Comparison of ENCODE assay signal across 8 cellular contexts in the genomic region with DNA sequence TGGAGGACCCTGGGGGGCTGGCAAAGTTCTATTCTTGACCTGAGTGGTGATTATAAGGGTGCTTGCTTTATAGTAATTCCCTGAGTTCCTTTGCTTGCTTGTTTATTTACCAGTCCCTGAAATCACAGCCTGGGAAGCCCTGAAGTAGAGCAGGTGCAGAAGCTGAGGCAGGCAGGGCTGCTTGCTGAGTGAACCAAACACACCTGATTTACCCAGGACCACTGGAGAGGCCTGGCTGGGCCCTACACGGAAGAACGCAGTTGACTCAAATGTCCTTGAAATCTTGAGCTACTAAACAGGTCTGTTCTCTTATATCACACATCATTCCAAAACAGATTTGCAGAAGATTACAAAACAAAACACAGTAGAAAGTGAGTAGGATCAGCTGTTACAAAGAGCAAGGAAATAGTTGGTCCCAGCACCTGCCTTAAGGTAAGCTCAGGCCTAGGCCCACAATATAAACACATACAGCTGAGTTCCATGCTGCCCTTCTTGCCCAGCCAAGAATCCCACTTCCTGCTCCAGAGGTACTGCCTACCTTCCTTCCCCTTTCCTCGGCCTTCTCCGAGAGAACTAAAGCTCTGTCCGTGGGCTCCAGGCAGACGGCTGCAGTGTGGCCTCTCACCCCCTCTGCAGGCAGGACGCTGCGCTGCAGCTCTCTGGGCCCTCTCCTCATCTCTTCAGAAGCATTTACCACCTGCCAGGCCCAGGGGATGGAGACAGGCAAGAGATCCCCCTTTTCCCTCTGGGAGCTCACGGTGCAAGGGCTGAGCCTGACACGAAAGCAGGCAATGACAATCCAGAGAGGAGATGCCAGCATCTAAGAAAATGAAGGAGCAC. TPM values are rescaled to one million over a fixed set of nuclear protein-coding genes. Genes with fewer than 3 reads are reported as not detected.
DNase-seq lines count a peak whose midpoint lies in the region; ATAC-seq and TF ChIP-seq lines count a peak whose summit lies in the region.

No MANE protein-coding gene starts in this region.

- H3K9me3 ChIP-seq in vagina, result no peaks in the 10 kb centered on the region

- peak overlapping the region in 1 of 2 donors; percentile 70 for H3K27ac Mint-ChIP-seq in activated naive CD4-positive, alpha-beta T cell treated with anti-CD3 and anti-CD28 coated beads, Interleukin-2, amount 50 U/mL, for 72 hours
- H3K27ac Mint-ChIP-seq in progenitor cell of endocrine pancreas, result peak overlapping the region; percentile 21

- TF ChIP-seq CTCF in NB4 (IDR thresholded peaks at IDR 0.05; ENCODE audit: low read depth, low read length) (peak; percentile 94), progenitor cell of endocrine pancreas (IDR thresholded peaks at IDR 0.05; ENCODE audit: unreplicated experiment) (peak; percentile 88), vagina (IDR thresholded peaks at IDR 0.05) (peak; percentile 90 to 93 (median 92))

- intact Hi-C loops in Right ventricle myocardium superior (cut with DNase I), result loop anchor here (2.0 kb wide), 1 partner anchor 121 kb away; no protein-coding TSS in a partner anchor
- intact Hi-C loops in vagina (cut with DNase I), result loop anchor here (2.0 kb wide), 1 partner anchor 123 kb away; no protein-coding TSS in a partner anchor

- no peaks in the 10 kb centered on the region for H3K27me3 Mint-ChIP-seq in progenitor cell of endocrine pancreas

- H3K4me1 ChIP-seq in vagina, result peaks cover 32% of the 10 kb centered on the region

- peak overlapping the region; percentile 33 for H3K27ac ChIP-seq in vagina

- DNase-seq in ELR (ENCODE audit: low read depth), result peak; percentile 69
- DNase-seq in H7, result peak; percentile 89
- DNase-seq in NB4 (ENCODE audit: low read depth), result peak; percentile 74
- peak; percentile 70 to 80 for DNase-seq in activated naive CD4-positive, alpha-beta T cell treated with anti-CD3 and anti-CD28 coated beads, Interleukin-2, amount 50 U/mL, for 72 hours (ENCODE audit: low spot score in 2 of 2)
- DNase-seq in Right ventricle myocardium superior, result peak; percentile 81
- DNase-seq in progenitor cell of endocrine pancreas (ENCODE audit: low spot score, unreplicated experiment), result peak; percentile 73
- DNase-seq in vagina (ENCODE audit: extremely low spot score in 2 of 2), result no peak

- H3K27me3 ChIP-seq in H7 (ENCODE audit: control insufficient read depth, insufficient read depth, low read length) (no peaks in the 10 kb centered on the region), vagina (no peaks in the 10 kb centered on the region)

- TF ChIP-seq POLR2A in NB4 (IDR thresholded peaks at IDR 0.05; ENCODE audit: extremely low read depth, insufficient read length) (no peak), vagina (IDR thresholded peaks at IDR 0.05) (no peak)

- H3K36me3 ChIP-seq in H7 (replicated peaks; ENCODE audit: control insufficient read depth, insufficient read depth, low read length) (peaks cover 14% of the 10 kb centered on the region), vagina (peaks cover 0 to 21% of the 10 kb centered on the region in 2 donors)

- peaks cover 0 to 10% of the 10 kb centered on the region in 2 donors for H3K36me3 Mint-ChIP-seq in activated naive CD4-positive, alpha-beta T cell treated with anti-CD3 and anti-CD28 coated beads, Interleukin-2, amount 50 U/mL, for 72 hours
- peaks cover 14% of the 10 kb centered on the region for H3K36me3 Mint-ChIP-seq in progenitor cell of endocrine pancreas (ENCODE audit: insufficient read depth)

- ATAC-seq in SK-N-SH treated with all-trans-retinoic acid at 6 μM for 48 hours (peak; percentile 96), Right ventricle myocardium superior (ENCODE audit: poor library complexity) (peak; percentile 94)
- peak; percentile 80 to 81 for ATAC-seq in activated naive CD4-positive, alpha-beta T cell treated with anti-CD3 and anti-CD28 coated beads, Interleukin-2, amount 50 U/mL, for 72 hours

- no peaks in the 10 kb centered on the region for H3K9me3 Mint-ChIP-seq in activated naive CD4-positive, alpha-beta T cell treated with anti-CD3 and anti-CD28 coated beads, Interleukin-2, amount 50 U/mL, for 72 hours
- no peaks in the 10 kb centered on the region for H3K9me3 Mint-ChIP-seq in progenitor cell of endocrine pancreas (ENCODE audit: low read depth)

- no peak overlapping the region for H3K4me3 Mint-ChIP-seq in progenitor cell of endocrine pancreas (ENCODE audit: low read depth)

- H3K4me1 Mint-ChIP-seq in progenitor cell of endocrine pancreas (ENCODE audit: low read depth), result peaks cover 2% of the 10 kb centered on the region

- H3K4me3 ChIP-seq in H7 (ENCODE audit: insufficient read depth, low read depth, low read length) (no peak overlapping the region), NB4 (ENCODE audit: low read depth, low read length) (no peak overlapping the region), vagina (no peak overlapping the region)

TF ChIP-seq in SK-N-SH treated with all-trans-retinoic acid at 6 μM for 48 hours, 23 proteins besides CTCF, POLR2A, EP300 and RAD21:
- no peak for TF ChIP-seq TCF4 (CRISPR knock-in tag; IDR thresholded peaks at IDR 0.05; ENCODE audit: borderline replicate concordance)
- no peak for TF ChIP-seq ZNF565 (CRISPR knock-in tag; conservative IDR thresholded peaks at IDR 0.05; ENCODE audit: low read depth)

RNA-seq across cellular contexts. Expression of a gene that starts 46.1 kb away (rescaled TPM):
- total RNA-seq in H7 (2014; rRNA removed; shearing (Covaris generic)), result 0.55 and 1.4 TPM in 2 replicates
- total RNA-seq in activated naive CD4-positive, alpha-beta T cell treated with anti-CD3 and anti-CD28 coated beads, Interleukin-2, amount 50 U/mL, for 72 hours, result under 1 TPM; 0.61 to 0.70 TPM
- total RNA-seq in Right ventricle myocardium superior (1.9 TPM), progenitor cell of endocrine pancreas (1.2 and 1.4 TPM in 2 replicates), vagina (36.3 TPM)

Comparison
In these comparisons a context has a peak if more than half of its experiments do, and no peak if none do; other contexts are left out.
1. DNase-seq: peak in ELR (single experiment), H7 (single experiment), NB4 (single experiment), activated naive CD4-positive, alpha-beta T cell treated with anti-CD3 and anti-CD28 coated beads, Interleukin-2, amount 50 U/mL, for 72 hours (2 of 2), Right ventricle myocardium superior (single experiment) and progenitor cell of endocrine pancreas (single experiment); none in vagina (0 of 2).
2. RNA of a gene that starts 46.1 kb away (total RNA-seq): 36.3 TPM in vagina (single experiment); 1.9 TPM in Right ventricle myocardium superior (single experiment), 0.55 to 1.4 TPM in H7, 1.2 to 1.4 TPM in progenitor cell of endocrine pancreas and 0.61 to 0.70 TPM in activated naive CD4-positive, alpha-beta T cell treated with anti-CD3 and anti-CD28 coated beads, Interleukin-2, amount 50 U/mL, for 72 hours; every median in the first group is over 10 times any median in the second.
3. Peak in every context shown above with its lines, with median percentiles within 50 percentile points of each other: CTCF ChIP-seq and ATAC-seq.